ENCODE assay signal across 28 cellular contexts in genomic region chr14:68033533-68033932, GRCh38.
"Had no signal": no experiment of that assay in that cellular context is flagged by ENCODE, and none has a peak within 500 bp of the region (broad histone marks: within the 10 kb centered on the region; RNA-seq: fewer than 3 reads in every experiment).

No MANE protein-coding gene starts in this region.

- H3K27me3 Mint-ChIP-seq: activated CD4-positive, alpha-beta memory T cell treated with anti-CD3 and anti-CD28 coated beads, Interleukin-2, amount 10 ng/mL, durations not matched to agents 7 days and 5 days; activated CD4-positive, alpha-beta T cell treated with anti-CD3 and anti-CD28 coated beads, Interleukin-2, amount 10 ng/mL, durations not matched to agents 7 days and 5 days; activated naive CD4-positive, alpha-beta T cell treated with anti-CD3 and anti-CD28 coated beads, Interleukin-2, amount 50 U/mL, for 24 hours; activated naive CD8-positive, alpha-beta T cell treated with anti-CD3 and anti-CD28 coated beads, Interleukin-2, amount 50 U/mL, for 24 hours; activated T-cell treated with anti-CD3 and anti-CD28 coated beads, Interleukin-2, amount 50 U/mL, for 24 hours; activated T-helper 17 cell treated with anti-CD3 and anti-CD28 coated beads, Interleukin-2, amount 50 U/mL, for 72 hours; dendritic cell treated with granulocyte-macrophage colony-stimulating factor and Interleukin-4, amounts not matched to agents 40 ng/mL and 50 ng/mL, for 4 days; naive B cell; stimulated activated naive B cell treated with anti-CD40 and anti-IgM and Interleukin-4, amounts not matched to agents 10 μg/mL and 1 μg/mL and 100 μg/mL, for 72 hours had no signal

- H3K27ac Mint-ChIP-seq: activated CD4-positive, alpha-beta memory T cell treated with anti-CD3 and anti-CD28 coated beads, Interleukin-2, amount 10 ng/mL, durations not matched to agents 7 days and 5 days; activated CD4-positive, alpha-beta T cell treated with anti-CD3 and anti-CD28 coated beads, Interleukin-2, amount 10 ng/mL, durations not matched to agents 7 days and 5 days; activated naive CD4-positive, alpha-beta T cell treated with anti-CD3 and anti-CD28 coated beads, Interleukin-2, amount 50 U/mL, for 24 hours; activated naive CD8-positive, alpha-beta T cell treated with anti-CD3 and anti-CD28 coated beads, Interleukin-2, amount 50 U/mL, for 24 hours; activated T-cell treated with anti-CD3 and anti-CD28 coated beads, Interleukin-2, amount 50 U/mL, for 24 hours; activated T-helper 17 cell treated with anti-CD3 and anti-CD28 coated beads, Interleukin-2, amount 50 U/mL, for 72 hours; dendritic cell treated with granulocyte-macrophage colony-stimulating factor and Interleukin-4, amounts not matched to agents 40 ng/mL and 50 ng/mL, for 4 days; endodermal cell; stimulated activated naive B cell treated with anti-CD40 and anti-IgM and Interleukin-4, amounts not matched to agents 10 μg/mL and 1 μg/mL and 100 μg/mL, for 72 hours; T-helper 1 cell treated with Interleukin-12 subunit alpha and Interleukin-12 subunit beta and Interleukin-4 antibody, amounts not matched to agents 30 μg/mL and 1 μg/mL, for 36 hours; WTC11 had no signal

- H3K4me1 Mint-ChIP-seq: activated CD4-positive, alpha-beta memory T cell treated with anti-CD3 and anti-CD28 coated beads, Interleukin-2, amount 10 ng/mL, durations not matched to agents 7 days and 5 days; activated CD4-positive, alpha-beta T cell treated with anti-CD3 and anti-CD28 coated beads, Interleukin-2, amount 10 ng/mL, durations not matched to agents 7 days and 5 days; activated naive CD4-positive, alpha-beta T cell treated with anti-CD3 and anti-CD28 coated beads, Interleukin-2, amount 50 U/mL, for 24 hours; activated naive CD8-positive, alpha-beta T cell treated with anti-CD3 and anti-CD28 coated beads, Interleukin-2, amount 50 U/mL, for 24 hours had no signal

- H3K4me3 Mint-ChIP-seq: activated CD4-positive, alpha-beta memory T cell treated with anti-CD3 and anti-CD28 coated beads, Interleukin-2, amount 10 ng/mL, durations not matched to agents 7 days and 5 days; activated CD4-positive, alpha-beta T cell treated with anti-CD3 and anti-CD28 coated beads, Interleukin-2, amount 10 ng/mL, durations not matched to agents 7 days and 5 days; activated naive CD4-positive, alpha-beta T cell treated with anti-CD3 and anti-CD28 coated beads, Interleukin-2, amount 50 U/mL, for 24 hours; activated naive CD8-positive, alpha-beta T cell treated with anti-CD3 and anti-CD28 coated beads, Interleukin-2, amount 50 U/mL, for 24 hours; activated T-cell treated with anti-CD3 and anti-CD28 coated beads, Interleukin-2, amount 50 U/mL, for 24 hours; activated T-helper 17 cell treated with anti-CD3 and anti-CD28 coated beads, Interleukin-2, amount 50 U/mL, for 72 hours; dendritic cell treated with granulocyte-macrophage colony-stimulating factor and Interleukin-4, amounts not matched to agents 40 ng/mL and 50 ng/mL, for 4 days; endodermal cell; naive B cell; neural crest cell; stimulated activated naive B cell treated with anti-CD40 and anti-IgM and Interleukin-4, amounts not matched to agents 10 μg/mL and 1 μg/mL and 100 μg/mL, for 72 hours; T-helper 1 cell treated with Interleukin-12 subunit alpha and Interleukin-12 subunit beta and Interleukin-4 antibody, amounts not matched to agents 30 μg/mL and 1 μg/mL, for 36 hours; WTC11 had no signal

- DNase-seq: activated CD4-positive, alpha-beta memory T cell treated with anti-CD3 and anti-CD28 coated beads, Interleukin-2, amount 10 ng/mL, durations not matched to agents 7 days and 5 days; activated CD4-positive, alpha-beta T cell treated with anti-CD3 and anti-CD28 coated beads for 1 hour; activated CD4-positive, alpha-beta T cell treated with anti-CD3 and anti-CD28 coated beads, Interleukin-2, amount 10 ng/mL, durations not matched to agents 7 days and 5 days; activated CD8-positive, alpha-beta memory T cell treated with anti-CD3 and anti-CD28 coated beads, Interleukin-2, amount 50 U/mL, for 48 hours; activated gamma-delta T cell treated with Interleukin-2 at 50 U/mL for 16 hours; activated naive CD8-positive, alpha-beta T cell treated with anti-CD3 and anti-CD28 coated beads, Interleukin-2, amount 50 U/mL, for 24 hours; activated T-cell treated with anti-CD3 and anti-CD28 coated beads, Interleukin-2, amount 50 U/mL, for 24 hours; amygdala; central memory CD4-positive, alpha-beta T cell; endodermal cell; foreskin melanocyte; kidney glomerular epithelial cell; left lung; naive B cell; nucleus accumbens; psoas muscle; right cardiac atrium; stimulated activated CD4-positive, alpha-beta T cell treated with anti-CD3 and anti-CD28 coated beads, Interleukin-15, amount 100 ng/mL, for 24 hours; stimulated activated CD4-positive, alpha-beta T cell treated with anti-CD3 and anti-CD28 coated beads, Interleukin-2, amount 100 ng/mL, for 24 hours; stimulated activated naive B cell treated with anti-CD40 and anti-IgM and Interleukin-4, amounts not matched to agents 10 μg/mL and 1 μg/mL and 100 μg/mL, for 72 hours; stomach; T-helper 9 cell had no signal
